In genomic region chr2:24304098-24304497, GRCh38 we compare ENCODE assay signal across 1 cellular context.
TF ChIP-seq lines count a peak whose summit lies in the region.

No MANE protein-coding gene starts in this region.

TF ChIP-seq in HepG2, 621 proteins besides CTCF, POLR2A, EP300 and RAD21 (continued from another document and continues in another):
- TF ChIP-seq RBM22 (optimal IDR thresholded peaks at IDR 0.05; ENCODE audit: low read length), result no peak
- no peak for TF ChIP-seq ZNF619 (CRISPR knock-in tag; IDR thresholded peaks at IDR 0.05)
- no peak for TF ChIP-seq HOXA5 (CRISPR knock-in tag; IDR thresholded peaks at IDR 0.05)
- no peak for TF ChIP-seq NFKBIZ (CRISPR knock-in tag; IDR thresholded peaks at IDR 0.05)
- TF ChIP-seq, protein P1, sequence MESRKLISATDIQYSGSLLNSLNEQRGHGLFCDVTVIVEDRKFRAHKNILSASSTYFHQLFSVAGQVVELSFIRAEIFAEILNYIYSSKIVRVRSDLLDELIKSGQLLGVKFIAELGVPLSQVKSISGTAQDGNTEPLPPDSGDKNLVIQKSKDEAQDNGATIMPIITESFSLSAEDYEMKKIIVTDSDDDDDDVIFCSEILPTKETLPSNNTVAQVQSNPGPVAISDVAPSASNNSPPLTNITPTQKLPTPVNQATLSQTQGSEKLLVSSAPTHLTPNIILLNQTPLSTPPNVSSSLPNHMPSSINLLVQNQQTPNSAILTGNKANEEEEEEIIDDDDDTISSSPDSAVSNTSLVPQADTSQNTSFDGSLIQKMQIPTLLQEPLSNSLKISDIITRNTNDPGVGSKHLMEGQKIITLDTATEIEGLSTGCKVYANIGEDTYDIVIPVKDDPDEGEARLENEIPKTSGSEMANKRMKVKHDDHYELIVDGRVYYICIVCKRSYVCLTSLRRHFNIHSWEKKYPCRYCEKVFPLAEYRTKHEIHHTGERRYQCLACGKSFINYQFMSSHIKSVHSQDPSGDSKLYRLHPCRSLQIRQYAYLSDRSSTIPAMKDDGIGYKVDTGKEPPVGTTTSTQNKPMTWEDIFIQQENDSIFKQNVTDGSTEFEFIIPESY (CRISPR knock-in tag; IDR thresholded peaks at IDR 0.05), result peak; percentile 95
- no peak for TF ChIP-seq AHDC1 (CRISPR knock-in tag; IDR thresholded peaks at IDR 0.05; ENCODE audit: borderline replicate concordance)
- TF ChIP-seq ZFX (CRISPR knock-in tag; IDR thresholded peaks at IDR 0.05; ENCODE audit: low read depth), result 0 out of 2 replicates have a peak, but pooled peaks have one; percentile 16
- no peak for TF ChIP-seq ZNF678 (CRISPR knock-in tag; IDR thresholded peaks at IDR 0.05)
- no peak for TF ChIP-seq REXO4 (CRISPR knock-in tag; IDR thresholded peaks at IDR 0.05; ENCODE audit: borderline replicate concordance)
- no peak for TF ChIP-seq ZNF577 (CRISPR knock-in tag; IDR thresholded peaks at IDR 0.05; ENCODE audit: borderline replicate concordance, low read depth)
- TF ChIP-seq PATZ1 (CRISPR knock-in tag; IDR thresholded peaks at IDR 0.05), result no peak
- TF ChIP-seq CEBPB (IDR thresholded peaks at IDR 0.05; ENCODE audit: borderline replicate concordance, low read depth, low read length), result peak; percentile 56; the same call in 1 of the 2 replicates
- TF ChIP-seq ZMAT3 (CRISPR knock-in tag; conservative IDR thresholded peaks at IDR 0.05), result no peak
- no peak for TF ChIP-seq ZNF781 (CRISPR knock-in tag; IDR thresholded peaks at IDR 0.05; ENCODE audit: borderline replicate concordance, not compliant biosample characterization)
- TF ChIP-seq MBNL3 (CRISPR knock-in tag; conservative IDR thresholded peaks at IDR 0.05), result no peak
- TF ChIP-seq, protein P2, sequence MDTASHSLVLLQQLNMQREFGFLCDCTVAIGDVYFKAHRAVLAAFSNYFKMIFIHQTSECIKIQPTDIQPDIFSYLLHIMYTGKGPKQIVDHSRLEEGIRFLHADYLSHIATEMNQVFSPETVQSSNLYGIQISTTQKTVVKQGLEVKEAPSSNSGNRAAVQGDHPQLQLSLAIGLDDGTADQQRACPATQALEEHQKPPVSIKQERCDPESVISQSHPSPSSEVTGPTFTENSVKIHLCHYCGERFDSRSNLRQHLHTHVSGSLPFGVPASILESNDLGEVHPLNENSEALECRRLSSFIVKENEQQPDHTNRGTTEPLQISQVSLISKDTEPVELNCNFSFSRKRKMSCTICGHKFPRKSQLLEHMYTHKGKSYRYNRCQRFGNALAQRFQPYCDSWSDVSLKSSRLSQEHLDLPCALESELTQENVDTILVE (CRISPR knock-in tag; IDR thresholded peaks at IDR 0.05), result no peak
- no peak for TF ChIP-seq HBP1 (CRISPR knock-in tag; IDR thresholded peaks at IDR 0.05; ENCODE audit: low read depth)
- no peak for TF ChIP-seq ATRX (CRISPR knock-in tag; IDR thresholded peaks at IDR 0.05; ENCODE audit: borderline replicate concordance)
- TF ChIP-seq ZNF549 (CRISPR knock-in tag; IDR thresholded peaks at IDR 0.05), result no peak
- TF ChIP-seq, protein P3, sequence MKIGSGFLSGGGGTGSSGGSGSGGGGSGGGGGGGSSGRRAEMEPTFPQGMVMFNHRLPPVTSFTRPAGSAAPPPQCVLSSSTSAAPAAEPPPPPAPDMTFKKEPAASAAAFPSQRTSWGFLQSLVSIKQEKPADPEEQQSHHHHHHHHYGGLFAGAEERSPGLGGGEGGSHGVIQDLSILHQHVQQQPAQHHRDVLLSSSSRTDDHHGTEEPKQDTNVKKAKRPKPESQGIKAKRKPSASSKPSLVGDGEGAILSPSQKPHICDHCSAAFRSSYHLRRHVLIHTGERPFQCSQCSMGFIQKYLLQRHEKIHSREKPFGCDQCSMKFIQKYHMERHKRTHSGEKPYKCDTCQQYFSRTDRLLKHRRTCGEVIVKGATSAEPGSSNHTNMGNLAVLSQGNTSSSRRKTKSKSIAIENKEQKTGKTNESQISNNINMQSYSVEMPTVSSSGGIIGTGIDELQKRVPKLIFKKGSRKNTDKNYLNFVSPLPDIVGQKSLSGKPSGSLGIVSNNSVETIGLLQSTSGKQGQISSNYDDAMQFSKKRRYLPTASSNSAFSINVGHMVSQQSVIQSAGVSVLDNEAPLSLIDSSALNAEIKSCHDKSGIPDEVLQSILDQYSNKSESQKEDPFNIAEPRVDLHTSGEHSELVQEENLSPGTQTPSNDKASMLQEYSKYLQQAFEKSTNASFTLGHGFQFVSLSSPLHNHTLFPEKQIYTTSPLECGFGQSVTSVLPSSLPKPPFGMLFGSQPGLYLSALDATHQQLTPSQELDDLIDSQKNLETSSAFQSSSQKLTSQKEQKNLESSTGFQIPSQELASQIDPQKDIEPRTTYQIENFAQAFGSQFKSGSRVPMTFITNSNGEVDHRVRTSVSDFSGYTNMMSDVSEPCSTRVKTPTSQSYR (CRISPR knock-in tag; IDR thresholded peaks at IDR 0.05; ENCODE audit: borderline replicate concordance), result no peak
- no peak for TF ChIP-seq NR2F6 (IDR thresholded peaks at IDR 0.05)
- no peak for TF ChIP-seq NR2F6 (CRISPR knock-in tag; IDR thresholded peaks at IDR 0.05)
- no peak for TF ChIP-seq KDM6A (CRISPR knock-in tag; IDR thresholded peaks at IDR 0.05; ENCODE audit: low read depth)
- no peak for TF ChIP-seq ZNF557 (CRISPR knock-in tag; IDR thresholded peaks at IDR 0.05)
- no peak for TF ChIP-seq MLLT10 (CRISPR knock-in tag; IDR thresholded peaks at IDR 0.05)
- no peak for TF ChIP-seq HNRNPL (IDR thresholded peaks at IDR 0.05; ENCODE audit: low read depth, low read length)
- TF ChIP-seq NFYC (CRISPR knock-in tag; IDR thresholded peaks at IDR 0.05), result no peak
- no peak for TF ChIP-seq HNF1A (IDR thresholded peaks at IDR 0.05; ENCODE audit: low read depth)
- no peak for TF ChIP-seq HNF1A (CRISPR knock-in tag; IDR thresholded peaks at IDR 0.05; ENCODE audit: borderline replicate concordance)
- TF ChIP-seq MEIS1 (CRISPR knock-in tag; IDR thresholded peaks at IDR 0.05; ENCODE audit: borderline replicate concordance), result no peak
- no peak for TF ChIP-seq ZNF496 (CRISPR knock-in tag; IDR thresholded peaks at IDR 0.05; ENCODE audit: insufficient replicate concordance)
- no peak for TF ChIP-seq NR0B2 (CRISPR knock-in tag; IDR thresholded peaks at IDR 0.05)
- TF ChIP-seq STAT6 (CRISPR knock-in tag; IDR thresholded peaks at IDR 0.05; ENCODE audit: borderline replicate concordance), result no peak
- TF ChIP-seq SAP130 (CRISPR knock-in tag; IDR thresholded peaks at IDR 0.05; ENCODE audit: low read depth), result no peak
- TF ChIP-seq HOXD1 (CRISPR knock-in tag; IDR thresholded peaks at IDR 0.05), result no peak
- TF ChIP-seq U2AF1 (optimal IDR thresholded peaks at IDR 0.05; ENCODE audit: low read depth, low read length), result no peak
